Comparison of ENCODE assay signal across 8 cellular contexts in the genomic region with DNA sequence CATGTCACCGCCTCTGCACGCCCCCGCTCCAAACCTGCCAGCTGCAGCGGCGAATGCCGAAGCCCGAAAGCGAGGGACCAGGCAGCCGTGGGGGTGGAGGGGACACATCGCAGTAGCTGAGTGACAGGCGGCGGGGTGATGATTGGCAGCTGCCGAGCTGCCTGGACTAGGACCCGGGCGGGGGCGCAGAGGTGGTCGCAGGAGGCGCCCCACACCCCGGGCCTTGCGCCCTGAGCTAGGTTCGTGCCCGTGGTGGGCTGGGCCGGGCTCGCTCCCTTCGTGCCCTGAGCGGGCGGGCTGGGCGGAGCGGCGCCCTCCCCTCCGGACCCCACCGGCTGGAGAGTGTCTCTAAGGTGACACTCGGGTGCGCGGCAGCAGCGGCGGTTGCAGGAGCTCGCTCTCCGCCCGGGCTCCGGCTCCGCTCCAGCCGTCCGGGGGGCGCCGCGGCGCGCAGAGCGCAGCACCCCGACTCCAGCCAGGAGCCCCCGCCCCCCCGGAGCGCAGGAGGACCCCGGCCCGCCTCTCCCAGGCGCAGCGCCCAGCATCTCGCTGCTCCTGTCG. TPM values are rescaled to one million over a fixed set of nuclear protein-coding genes. Genes with fewer than 3 reads are reported as not detected.
DNase-seq lines count a peak whose midpoint lies in the region; ATAC-seq and TF ChIP-seq lines count a peak whose summit lies in the region.

No MANE protein-coding gene starts in this region.

- ATAC-seq in right cardiac atrium (peak; percentile 40 to 50), GM21390 (IDR thresholded peaks at IDR 0.05; ENCODE audit: unreplicated experiment) (no peak), GM21360 (IDR thresholded peaks at IDR 0.05; ENCODE audit: unreplicated experiment) (no peak)

- intact Hi-C loops in activated T-helper 1 cell treated with anti-CD3 and anti-CD28 coated beads, Interleukin-12 subunit alpha, Interleukin-12 subunit beta, Interleukin-2, Interleukin-4 antibody, amounts not matched to agents 30 ng/mL and 10 ng/mL and 1 ng/mL, durations not matched to agents 14 hours and 24 hours and 36 hours (cut with micrococcal nuclease): no loop called here
- intact Hi-C loops in right cardiac atrium (cut with DNase I): no loop called here

- CTCF ChIA-PET in GM10248 (lab: Yijun Ruan, JAX): interaction anchor here (1.3 to 3.7 kb wide), 7 partner anchors 7 to 93 kb away, joined by 4 to 15 read pairs (median 6); partner anchors contain the start of gene DGKZ

- POLR2A ChIA-PET in GM10248 (lab: Yijun Ruan, JAX): no interaction called here

- peaks cover 62% of the 10 kb centered on the region for H3K27me3 Mint-ChIP-seq in activated T-helper 1 cell treated with anti-CD3 and anti-CD28 coated beads, Interleukin-12 subunit alpha, Interleukin-12 subunit beta, Interleukin-2, Interleukin-4 antibody, amounts not matched to agents 30 ng/mL and 10 ng/mL and 1 ng/mL, durations not matched to agents 14 hours and 24 hours and 36 hours (ENCODE audit: insufficient read depth)

- H3K4me3 Mint-ChIP-seq in activated T-helper 1 cell treated with anti-CD3 and anti-CD28 coated beads, Interleukin-12 subunit alpha, Interleukin-12 subunit beta, Interleukin-2, Interleukin-4 antibody, amounts not matched to agents 30 ng/mL and 10 ng/mL and 1 ng/mL, durations not matched to agents 14 hours and 24 hours and 36 hours: peak overlapping the region; percentile 47

- H3K27ac Mint-ChIP-seq in activated T-helper 1 cell treated with anti-CD3 and anti-CD28 coated beads, Interleukin-12 subunit alpha, Interleukin-12 subunit beta, Interleukin-2, Interleukin-4 antibody, amounts not matched to agents 30 ng/mL and 10 ng/mL and 1 ng/mL, durations not matched to agents 14 hours and 24 hours and 36 hours: no peak overlapping the region

- H3K36me3 Mint-ChIP-seq in activated T-helper 1 cell treated with anti-CD3 and anti-CD28 coated beads, Interleukin-12 subunit alpha, Interleukin-12 subunit beta, Interleukin-2, Interleukin-4 antibody, amounts not matched to agents 30 ng/mL and 10 ng/mL and 1 ng/mL, durations not matched to agents 14 hours and 24 hours and 36 hours (ENCODE audit: low read depth): peaks cover 4% of the 10 kb centered on the region

- H3K27me3 ChIP-seq in right cardiac atrium (ENCODE audit: control insufficient read depth, insufficient read depth): no peaks in the 10 kb centered on the region

- DNase-seq in NCI-H1105 (lab: John Stamatoyannopoulos, UW): peak; percentile 54
- no peak for DNase-seq in activated T-helper 1 cell treated with anti-CD3 and anti-CD28 coated beads, Interleukin-12 subunit alpha, Interleukin-12 subunit beta, Interleukin-2, Interleukin-4 antibody, amounts not matched to agents 30 ng/mL and 10 ng/mL and 1 ng/mL, durations not matched to agents 14 hours and 24 hours and 36 hours (ENCODE audit: low spot score)
- DNase-seq in right cardiac atrium: peak in 2 of 3 donors; percentile 63 to 76
- peak; percentile 64 to 66 for DNase-seq in stimulated activated CD4-positive, alpha-beta T cell treated with anti-CD3 and anti-CD28 coated beads, Interleukin-2, amount 100 ng/mL, for 24 hours
- no peak for DNase-seq in GM19238 (ENCODE audit: insufficient read length, low spot score)
- no peak for DNase-seq in GM10248 (ENCODE audit: extremely low spot score)

- H3K4me3 ChIP-seq in right cardiac atrium (ENCODE audit: low read length): peak overlapping the region; percentile 43

- TF ChIP-seq CTCF in GM10248 (IDR thresholded peaks at IDR 0.05; ENCODE audit: control extremely low read depth, extremely low read depth, low read depth, missing control alignments): no peak

- H3K9me3 ChIP-seq in right cardiac atrium (ENCODE audit: control insufficient read depth, low read length): no peaks in the 10 kb centered on the region

- WGBS in right cardiac atrium: under 1% methylated on average over 60 of the region's 60 CpGs

- H3K9me3 Mint-ChIP-seq in activated T-helper 1 cell treated with anti-CD3 and anti-CD28 coated beads, Interleukin-12 subunit alpha, Interleukin-12 subunit beta, Interleukin-2, Interleukin-4 antibody, amounts not matched to agents 30 ng/mL and 10 ng/mL and 1 ng/mL, durations not matched to agents 14 hours and 24 hours and 36 hours: no peaks in the 10 kb centered on the region

- H3K27ac ChIP-seq in right cardiac atrium (ENCODE audit: low read length): no peak overlapping the region

- H3K4me1 Mint-ChIP-seq in activated T-helper 1 cell treated with anti-CD3 and anti-CD28 coated beads, Interleukin-12 subunit alpha, Interleukin-12 subunit beta, Interleukin-2, Interleukin-4 antibody, amounts not matched to agents 30 ng/mL and 10 ng/mL and 1 ng/mL, durations not matched to agents 14 hours and 24 hours and 36 hours (ENCODE audit: low read depth): peaks cover 21% of the 10 kb centered on the region

- H3K4me1 ChIP-seq in right cardiac atrium (ENCODE audit: control insufficient read depth, insufficient read depth, low read length): peaks cover 2% of the 10 kb centered on the region

RNA-seq across cellular contexts. Expression of gene DGKZ, which starts 14.6 kb away (rescaled TPM):
- total RNA-seq in activated T-helper 1 cell treated with anti-CD3 and anti-CD28 coated beads, Interleukin-12 subunit alpha, Interleukin-12 subunit beta, Interleukin-2, Interleukin-4 antibody, amounts not matched to agents 30 ng/mL and 10 ng/mL and 1 ng/mL, durations not matched to agents 14 hours and 24 hours and 36 hours: 101 TPM in 2 replicates
- total RNA-seq in right cardiac atrium: 100 to 1,000 TPM in 2 of 4 donors, 10 to 100 TPM in 2; 75.8 to 108 (median 100) TPM
- 87.5 TPM for polyA plus RNA-seq in right cardiac atrium

RNA-seq across cellular contexts. Expression of gene MDK, which starts 48.8 kb away (rescaled TPM):
- total RNA-seq in activated T-helper 1 cell treated with anti-CD3 and anti-CD28 coated beads, Interleukin-12 subunit alpha, Interleukin-12 subunit beta, Interleukin-2, Interleukin-4 antibody, amounts not matched to agents 30 ng/mL and 10 ng/mL and 1 ng/mL, durations not matched to agents 14 hours and 24 hours and 36 hours: 5.0 and 7.1 TPM in 2 replicates
- total RNA-seq in right cardiac atrium: 10 to 100 TPM in 3 of 4 donors, 1 to 10 TPM in 1; 9.9 to 18.8 (median 11.9) TPM
- polyA plus RNA-seq in right cardiac atrium: 10.1 TPM

RNA-seq across cellular contexts. Expression of gene CREB3L1, which starts 55.2 kb away (rescaled TPM):
- 0.15 and 0.39 TPM in 2 replicates for total RNA-seq in activated T-helper 1 cell treated with anti-CD3 and anti-CD28 coated beads, Interleukin-12 subunit alpha, Interleukin-12 subunit beta, Interleukin-2, Interleukin-4 antibody, amounts not matched to agents 30 ng/mL and 10 ng/mL and 1 ng/mL, durations not matched to agents 14 hours and 24 hours and 36 hours
- total RNA-seq in right cardiac atrium: 10 to 100 TPM in 3 of 4 donors, 1 to 10 TPM in 1; 9.7 to 18.8 (median 15.3) TPM
- polyA plus RNA-seq in right cardiac atrium: 15.2 TPM

RNA-seq across cellular contexts. Expression of gene CHRM4, which starts 58.9 kb away (rescaled TPM):
- 1.2 TPM in 2 replicates for total RNA-seq in activated T-helper 1 cell treated with anti-CD3 and anti-CD28 coated beads, Interleukin-12 subunit alpha, Interleukin-12 subunit beta, Interleukin-2, Interleukin-4 antibody, amounts not matched to agents 30 ng/mL and 10 ng/mL and 1 ng/mL, durations not matched to agents 14 hours and 24 hours and 36 hours
- total RNA-seq in right cardiac atrium: under 1 TPM in 2 of 4 donors, not detected in 2; 0.14 to 0.53 TPM
- 0.20 TPM for polyA plus RNA-seq in right cardiac atrium

Comparison
In these comparisons a context has a peak if more than half of its experiments do, and no peak if none do; other contexts are left out.
1. DNase-seq: peak in NCI-H1105 (single experiment), right cardiac atrium (2 of 3) and stimulated activated CD4-positive, alpha-beta T cell treated with anti-CD3 and anti-CD28 coated beads, Interleukin-2, amount 100 ng/mL, for 24 hours (2 of 2); none in activated T-helper 1 cell treated with anti-CD3 and anti-CD28 coated beads, Interleukin-12 subunit alpha, Interleukin-12 subunit beta, Interleukin-2, Interleukin-4 antibody, amounts not matched to agents 30 ng/mL and 10 ng/mL and 1 ng/mL, durations not matched to agents 14 hours and 24 hours and 36 hours (single experiment), GM19238 (single experiment) and GM10248 (single experiment).
2. ATAC-seq: peak in right cardiac atrium (2 of 2); none in GM21390 (single experiment) and GM21360 (single experiment).